Comparison of ENCODE assay signal across 20 cellular contexts in the genomic region with DNA sequence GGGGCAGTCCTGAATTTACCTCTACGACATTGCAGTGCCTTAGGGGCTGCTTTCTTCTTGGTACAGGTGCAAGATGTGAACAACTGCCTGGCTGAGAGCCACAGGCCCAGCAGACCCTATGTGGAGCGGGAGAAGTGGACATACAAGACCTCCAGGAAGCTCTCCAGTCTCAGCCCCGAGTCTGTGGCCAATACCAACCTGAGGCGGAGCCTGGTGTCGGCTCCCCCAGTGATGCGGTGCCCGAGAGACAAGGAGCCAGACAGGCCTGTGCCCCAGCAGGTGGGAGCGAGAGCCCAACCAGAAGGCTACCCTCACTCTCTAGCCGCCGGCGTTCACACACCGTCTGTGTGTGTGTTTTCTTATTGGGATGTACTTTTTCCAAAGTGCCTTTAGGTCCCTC. TPM values are rescaled to one million over a fixed set of nuclear protein-coding genes. Genes with fewer than 3 reads are reported as not detected.
DNase-seq lines count a peak whose midpoint lies in the region; ATAC-seq, FAIRE-seq and TF ChIP-seq lines count a peak whose summit lies in the region.
"Had no signal": no experiment of that assay in that cellular context is flagged by ENCODE, and none has a peak within 500 bp of the region (broad histone marks: within the 10 kb centered on the region; RNA-seq: fewer than 3 reads in every experiment).

No MANE protein-coding gene starts in this region.

- no peaks in the 10 kb centered on the region for H3K27me3 Mint-ChIP-seq in central memory CD8-positive, alpha-beta T cell

- no peaks in the 10 kb centered on the region for H3K36me3 Mint-ChIP-seq in central memory CD8-positive, alpha-beta T cell (ENCODE audit: insufficient read depth)

- no peak for TF ChIP-seq EP300 in suprapubic skin (IDR thresholded peaks at IDR 0.05)

- H3K27ac ChIP-seq in lower lobe of right lung (no peak overlapping the region), suprapubic skin (no peak overlapping the region)
- H3K27ac ChIP-seq: C4-2B, HL-60, SJSA1 had no signal

- H3K4me1 Mint-ChIP-seq in central memory CD8-positive, alpha-beta T cell, result no peaks in the 10 kb centered on the region

- H3K9me3 Mint-ChIP-seq in central memory CD8-positive, alpha-beta T cell, result peaks cover 7% of the 10 kb centered on the region

- in situ Hi-C loops in GM13977 (cut with MboI; ENCODE audit: low pct_unique_long_range_greater_than_20kb, low sequenced_read_pairs, unreplicated experiment), result no loop called here

- WGBS in suprapubic skin, result 79% methylated on average over 7 of the region's 12 CpGs

- H3K4me1 ChIP-seq in lower lobe of right lung (no peaks in the 10 kb centered on the region), suprapubic skin (no peaks in the 10 kb centered on the region)
- H3K4me1 ChIP-seq: HAP-1, SJSA1 had no signal

- TF ChIP-seq CTCF in GM13977 (IDR thresholded peaks at IDR 0.05; ENCODE audit: extremely low read depth, insufficient read depth, missing control alignments) (no peak), lower lobe of right lung (IDR thresholded peaks at IDR 0.05) (no peak), suprapubic skin (IDR thresholded peaks at IDR 0.05) (no peak)

- intact Hi-C loops in lower lobe of right lung (cut with DNase I), result no loop called here

- H3K27ac Mint-ChIP-seq in central memory CD8-positive, alpha-beta T cell (ENCODE audit: low read depth), result no peak overlapping the region

- H3K4me3 ChIP-seq in lower lobe of right lung, result no peak overlapping the region
- H3K4me3 ChIP-seq in suprapubic skin, result no peak overlapping the region
- H3K4me3 ChIP-seq: HAP-1, SJSA1 had no signal

- H3K9me3 ChIP-seq in lower lobe of right lung (peaks cover 19% of the 10 kb centered on the region), suprapubic skin (peaks cover 3% of the 10 kb centered on the region)

- FAIRE-seq in GM12891 (lab: Jason Lieb, UNC), result no peak
- FAIRE-seq: GM19239 had no signal

- peak; percentile 5 for DNase-seq in GM13977 (ENCODE audit: low spot score)
- peak; percentile 5 to 7 for DNase-seq in central memory CD8-positive, alpha-beta T cell (ENCODE audit: low spot score in 2 of 2)
- peak; percentile 38 for DNase-seq in lower lobe of right lung
- peak; percentile 49 to 63 for DNase-seq in suprapubic skin (ENCODE audit: low spot score in 2 of 2)
- DNase-seq in hypothalamus (lab: John Stamatoyannopoulos, UW), result no peak
- no peak for DNase-seq in GM12891 (ENCODE audit: insufficient read length, low spot score)
- DNase-seq: COR-L47; NCI-H1105 treated with DMSO at 0.1 percent for 48 hours; NCI-H187 treated with DMSO at 0.1 percent for 48 hours; NCI-H69; NK-92 treated with Interleukin-12 subunit alpha and Interleukin-12 subunit beta, amount 100 ng/mL, for 24 hours; OCI-M1; RPMI8226 had no signal

- H3K27me3 ChIP-seq in lower lobe of right lung (ENCODE audit: low read depth) (no peaks in the 10 kb centered on the region), suprapubic skin (no peaks in the 10 kb centered on the region)
- H3K27me3 ChIP-seq: SJSA1 had no signal

- ATAC-seq in central memory CD8-positive, alpha-beta T cell (replicated peaks; ENCODE audit: extremely low read depth, poor library complexity, severe bottlenecking), result no peak
- ATAC-seq in lower lobe of right lung (no peak), HG02763 (IDR thresholded peaks at IDR 0.05; ENCODE audit: unreplicated experiment) (no peak)

- TF ChIP-seq POLR2A in suprapubic skin (IDR thresholded peaks at IDR 0.05) (no peak), GM12891 (IDR thresholded peaks at IDR 0.05; ENCODE audit: low read depth, low read length) (no peak)

- no peak overlapping the region for H3K4me3 Mint-ChIP-seq in central memory CD8-positive, alpha-beta T cell

- H3K36me3 ChIP-seq in lower lobe of right lung (no peaks in the 10 kb centered on the region), suprapubic skin (no peaks in the 10 kb centered on the region)
- H3K36me3 ChIP-seq: HAP-1, SJSA1 had no signal

TF ChIP-seq in GM12891, 5 proteins besides CTCF, POLR2A, EP300 and RAD21:
- TF ChIP-seq POLR2AphosphoS5 (IDR thresholded peaks at IDR 0.05; ENCODE audit: low read depth, low read length) (no peak), PAX5 (IDR thresholded peaks at IDR 0.05; ENCODE audit: insufficient read depth, low read length, severe bottlenecking) (no peak), POU2F2 (IDR thresholded peaks at IDR 0.05; ENCODE audit: low read depth, low read length) (no peak)

RNA-seq across cellular contexts. Expression of a gene that starts 59.6 kb away (rescaled TPM):
- total RNA-seq in lower lobe of right lung, result 0.30 TPM
- under 1 TPM in 2 of 4 donors, not detected in 2; 0.76 to 0.89 TPM for total RNA-seq in suprapubic skin
- 0.03 TPM for polyA plus RNA-seq in GM12891 (2012; ENCODE audit: low read depth, missing spikeins)
- total RNA-seq: A673 had no signal

Comparison
In these comparisons a context has a peak if more than half of its experiments do, and no peak if none do; other contexts are left out.
1. DNase-seq: peak in GM13977 (single experiment), central memory CD8-positive, alpha-beta T cell (2 of 2), lower lobe of right lung (single experiment) and suprapubic skin (2 of 2); none in hypothalamus (0 of 51) and GM12891 (single experiment).